ENCODE assay signal across 2 cellular contexts in the genomic region with DNA sequence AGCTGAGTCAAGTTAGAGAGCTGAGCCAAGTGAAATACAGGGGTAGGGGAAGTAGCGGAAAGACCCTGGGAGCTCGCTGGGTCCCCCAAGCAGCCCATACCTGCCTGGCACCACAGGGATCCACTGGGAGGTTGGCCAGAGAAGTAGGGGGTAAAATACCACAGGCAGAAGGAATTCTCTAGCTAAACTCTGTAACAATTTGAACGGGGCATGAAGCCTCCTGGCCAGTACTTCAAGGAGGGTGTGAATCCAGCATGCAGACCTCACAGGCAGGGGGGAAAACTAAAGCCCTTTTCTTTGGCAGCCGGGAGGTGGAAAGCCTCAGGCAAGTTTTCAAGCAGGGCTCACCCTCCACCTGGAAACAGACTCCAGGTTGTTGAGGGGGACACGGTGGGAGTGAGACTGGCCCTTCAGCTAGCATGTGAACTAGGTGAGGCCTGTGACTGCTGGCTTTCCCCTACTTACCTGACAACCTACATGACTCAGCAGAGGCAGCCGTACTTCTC.
TF ChIP-seq lines count a peak whose summit lies in the region.

No MANE protein-coding gene starts in this region.

TF ChIP-seq in HepG2, 621 proteins besides CTCF, POLR2A, EP300 and RAD21:
- no peak for TF ChIP-seq SKI (IDR thresholded peaks at IDR 0.05; ENCODE audit: partially characterized antibody)
- TF ChIP-seq ZBTB8A (CRISPR knock-in tag; IDR thresholded peaks at IDR 0.05; ENCODE audit: borderline replicate concordance, low read depth) = no peak
- TF ChIP-seq HNF4A (CRISPR knock-in tag; IDR thresholded peaks at IDR 0.05) = no peak
- TF ChIP-seq, protein P1, sequence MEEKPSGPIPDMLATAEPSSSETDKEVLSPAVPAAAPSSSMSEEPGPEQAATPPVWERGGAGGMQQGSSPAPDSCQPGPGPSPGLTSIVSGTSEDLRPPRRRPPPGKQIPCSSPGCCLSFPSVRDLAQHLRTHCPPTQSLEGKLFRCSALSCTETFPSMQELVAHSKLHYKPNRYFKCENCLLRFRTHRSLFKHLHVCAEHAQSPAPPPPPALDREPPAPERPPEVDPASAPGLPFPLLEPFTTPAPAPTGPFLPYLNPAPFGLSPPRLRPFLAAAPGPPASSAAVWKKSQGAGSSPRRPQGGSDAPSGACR (CRISPR knock-in tag; IDR thresholded peaks at IDR 0.05) = no peak
- no peak for TF ChIP-seq ZFP62 (CRISPR knock-in tag; IDR thresholded peaks at IDR 0.05)
- TF ChIP-seq, protein P2, sequence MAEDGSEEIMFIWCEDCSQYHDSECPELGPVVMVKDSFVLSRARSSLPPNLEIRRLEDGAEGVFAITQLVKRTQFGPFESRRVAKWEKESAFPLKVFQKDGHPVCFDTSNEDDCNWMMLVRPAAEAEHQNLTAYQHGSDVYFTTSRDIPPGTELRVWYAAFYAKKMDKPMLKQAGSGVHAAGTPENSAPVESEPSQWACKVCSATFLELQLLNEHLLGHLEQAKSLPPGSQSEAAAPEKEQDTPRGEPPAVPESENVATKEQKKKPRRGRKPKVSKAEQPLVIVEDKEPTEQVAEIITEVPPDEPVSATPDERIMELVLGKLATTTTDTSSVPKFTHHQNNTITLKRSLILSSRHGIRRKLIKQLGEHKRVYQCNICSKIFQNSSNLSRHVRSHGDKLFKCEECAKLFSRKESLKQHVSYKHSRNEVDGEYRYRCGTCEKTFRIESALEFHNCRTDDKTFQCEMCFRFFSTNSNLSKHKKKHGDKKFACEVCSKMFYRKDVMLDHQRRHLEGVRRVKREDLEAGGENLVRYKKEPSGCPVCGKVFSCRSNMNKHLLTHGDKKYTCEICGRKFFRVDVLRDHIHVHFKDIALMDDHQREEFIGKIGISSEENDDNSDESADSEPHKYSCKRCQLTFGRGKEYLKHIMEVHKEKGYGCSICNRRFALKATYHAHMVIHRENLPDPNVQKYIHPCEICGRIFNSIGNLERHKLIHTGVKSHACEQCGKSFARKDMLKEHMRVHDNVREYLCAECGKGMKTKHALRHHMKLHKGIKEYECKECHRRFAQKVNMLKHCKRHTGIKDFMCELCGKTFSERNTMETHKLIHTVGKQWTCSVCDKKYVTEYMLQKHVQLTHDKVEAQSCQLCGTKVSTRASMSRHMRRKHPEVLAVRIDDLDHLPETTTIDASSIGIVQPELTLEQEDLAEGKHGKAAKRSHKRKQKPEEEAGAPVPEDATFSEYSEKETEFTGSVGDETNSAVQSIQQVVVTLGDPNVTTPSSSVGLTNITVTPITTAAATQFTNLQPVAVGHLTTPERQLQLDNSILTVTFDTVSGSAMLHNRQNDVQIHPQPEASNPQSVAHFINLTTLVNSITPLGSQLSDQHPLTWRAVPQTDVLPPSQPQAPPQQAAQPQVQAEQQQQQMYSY (CRISPR knock-in tag; IDR thresholded peaks at IDR 0.05) = no peak
- TF ChIP-seq ATM (IDR thresholded peaks at IDR 0.05; ENCODE audit: borderline replicate concordance) = no peak
- TF ChIP-seq KDM5B (CRISPR knock-in tag; IDR thresholded peaks at IDR 0.05; ENCODE audit: borderline replicate concordance) = no peak
- no peak for TF ChIP-seq XBP1 (CRISPR knock-in tag; IDR thresholded peaks at IDR 0.05)
- TF ChIP-seq ZNF749 (CRISPR knock-in tag; IDR thresholded peaks at IDR 0.05; ENCODE audit: borderline replicate concordance) = no peak
- TF ChIP-seq, protein P3, sequence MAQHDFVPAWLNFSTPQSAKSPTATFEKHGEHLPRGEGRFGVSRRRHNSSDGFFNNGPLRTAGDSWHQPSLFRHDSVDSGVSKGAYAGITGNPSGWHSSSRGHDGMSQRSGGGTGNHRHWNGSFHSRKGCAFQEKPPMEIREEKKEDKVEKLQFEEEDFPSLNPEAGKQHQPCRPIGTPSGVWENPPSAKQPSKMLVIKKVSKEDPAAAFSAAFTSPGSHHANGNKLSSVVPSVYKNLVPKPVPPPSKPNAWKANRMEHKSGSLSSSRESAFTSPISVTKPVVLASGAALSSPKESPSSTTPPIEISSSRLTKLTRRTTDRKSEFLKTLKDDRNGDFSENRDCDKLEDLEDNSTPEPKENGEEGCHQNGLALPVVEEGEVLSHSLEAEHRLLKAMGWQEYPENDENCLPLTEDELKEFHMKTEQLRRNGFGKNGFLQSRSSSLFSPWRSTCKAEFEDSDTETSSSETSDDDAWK (CRISPR knock-in tag; IDR thresholded peaks at IDR 0.05) = no peak
- TF ChIP-seq PHF5A (CRISPR knock-in tag; IDR thresholded peaks at IDR 0.05; ENCODE audit: low read depth, unreplicated experiment) = no peak
- TF ChIP-seq SETDB1 (CRISPR knock-in tag; IDR thresholded peaks at IDR 0.05; ENCODE audit: borderline replicate concordance) = no peak
- TF ChIP-seq ISX (CRISPR knock-in tag; conservative IDR thresholded peaks at IDR 0.05) = no peak
- no peak for TF ChIP-seq MAFG (CRISPR knock-in tag; IDR thresholded peaks at IDR 0.05)
- no peak for TF ChIP-seq ZNF333 (CRISPR knock-in tag; IDR thresholded peaks at IDR 0.05; ENCODE audit: borderline replicate concordance)
- TF ChIP-seq ZNF317 (CRISPR knock-in tag; IDR thresholded peaks at IDR 0.05) = no peak
- no peak for TF ChIP-seq TAF15 (IDR thresholded peaks at IDR 0.05; ENCODE audit: low read depth, low read length, poor library complexity, severe bottlenecking)
- TF ChIP-seq, protein P4, sequence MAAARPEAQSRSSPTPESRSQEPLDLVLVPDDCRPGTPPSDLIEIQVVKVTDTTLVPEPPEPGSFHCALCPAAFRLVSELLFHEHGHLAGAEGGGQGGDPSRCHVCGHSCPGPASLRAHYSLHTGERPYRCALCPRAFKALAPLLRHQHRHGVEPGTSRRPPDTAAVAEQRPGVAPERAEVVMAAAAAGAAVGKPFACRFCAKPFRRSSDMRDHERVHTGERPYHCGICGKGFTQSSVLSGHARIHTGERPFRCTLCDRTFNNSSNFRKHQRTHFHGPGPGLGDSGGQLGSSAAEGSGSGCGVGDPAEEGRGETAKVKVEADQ (CRISPR knock-in tag; IDR thresholded peaks at IDR 0.05; ENCODE audit: borderline replicate concordance) = no peak

TF ChIP-seq in H1, 55 proteins besides CTCF, POLR2A, EP300 and RAD21:
- TF ChIP-seq, protein P5, sequence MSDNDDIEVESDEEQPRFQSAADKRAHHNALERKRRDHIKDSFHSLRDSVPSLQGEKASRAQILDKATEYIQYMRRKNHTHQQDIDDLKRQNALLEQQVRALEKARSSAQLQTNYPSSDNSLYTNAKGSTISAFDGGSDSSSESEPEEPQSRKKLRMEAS (IDR thresholded peaks at IDR 0.05) = 0 out of 2 replicates have a peak, but pooled peaks have one; percentile 12
- TF ChIP-seq, protein P6, sequence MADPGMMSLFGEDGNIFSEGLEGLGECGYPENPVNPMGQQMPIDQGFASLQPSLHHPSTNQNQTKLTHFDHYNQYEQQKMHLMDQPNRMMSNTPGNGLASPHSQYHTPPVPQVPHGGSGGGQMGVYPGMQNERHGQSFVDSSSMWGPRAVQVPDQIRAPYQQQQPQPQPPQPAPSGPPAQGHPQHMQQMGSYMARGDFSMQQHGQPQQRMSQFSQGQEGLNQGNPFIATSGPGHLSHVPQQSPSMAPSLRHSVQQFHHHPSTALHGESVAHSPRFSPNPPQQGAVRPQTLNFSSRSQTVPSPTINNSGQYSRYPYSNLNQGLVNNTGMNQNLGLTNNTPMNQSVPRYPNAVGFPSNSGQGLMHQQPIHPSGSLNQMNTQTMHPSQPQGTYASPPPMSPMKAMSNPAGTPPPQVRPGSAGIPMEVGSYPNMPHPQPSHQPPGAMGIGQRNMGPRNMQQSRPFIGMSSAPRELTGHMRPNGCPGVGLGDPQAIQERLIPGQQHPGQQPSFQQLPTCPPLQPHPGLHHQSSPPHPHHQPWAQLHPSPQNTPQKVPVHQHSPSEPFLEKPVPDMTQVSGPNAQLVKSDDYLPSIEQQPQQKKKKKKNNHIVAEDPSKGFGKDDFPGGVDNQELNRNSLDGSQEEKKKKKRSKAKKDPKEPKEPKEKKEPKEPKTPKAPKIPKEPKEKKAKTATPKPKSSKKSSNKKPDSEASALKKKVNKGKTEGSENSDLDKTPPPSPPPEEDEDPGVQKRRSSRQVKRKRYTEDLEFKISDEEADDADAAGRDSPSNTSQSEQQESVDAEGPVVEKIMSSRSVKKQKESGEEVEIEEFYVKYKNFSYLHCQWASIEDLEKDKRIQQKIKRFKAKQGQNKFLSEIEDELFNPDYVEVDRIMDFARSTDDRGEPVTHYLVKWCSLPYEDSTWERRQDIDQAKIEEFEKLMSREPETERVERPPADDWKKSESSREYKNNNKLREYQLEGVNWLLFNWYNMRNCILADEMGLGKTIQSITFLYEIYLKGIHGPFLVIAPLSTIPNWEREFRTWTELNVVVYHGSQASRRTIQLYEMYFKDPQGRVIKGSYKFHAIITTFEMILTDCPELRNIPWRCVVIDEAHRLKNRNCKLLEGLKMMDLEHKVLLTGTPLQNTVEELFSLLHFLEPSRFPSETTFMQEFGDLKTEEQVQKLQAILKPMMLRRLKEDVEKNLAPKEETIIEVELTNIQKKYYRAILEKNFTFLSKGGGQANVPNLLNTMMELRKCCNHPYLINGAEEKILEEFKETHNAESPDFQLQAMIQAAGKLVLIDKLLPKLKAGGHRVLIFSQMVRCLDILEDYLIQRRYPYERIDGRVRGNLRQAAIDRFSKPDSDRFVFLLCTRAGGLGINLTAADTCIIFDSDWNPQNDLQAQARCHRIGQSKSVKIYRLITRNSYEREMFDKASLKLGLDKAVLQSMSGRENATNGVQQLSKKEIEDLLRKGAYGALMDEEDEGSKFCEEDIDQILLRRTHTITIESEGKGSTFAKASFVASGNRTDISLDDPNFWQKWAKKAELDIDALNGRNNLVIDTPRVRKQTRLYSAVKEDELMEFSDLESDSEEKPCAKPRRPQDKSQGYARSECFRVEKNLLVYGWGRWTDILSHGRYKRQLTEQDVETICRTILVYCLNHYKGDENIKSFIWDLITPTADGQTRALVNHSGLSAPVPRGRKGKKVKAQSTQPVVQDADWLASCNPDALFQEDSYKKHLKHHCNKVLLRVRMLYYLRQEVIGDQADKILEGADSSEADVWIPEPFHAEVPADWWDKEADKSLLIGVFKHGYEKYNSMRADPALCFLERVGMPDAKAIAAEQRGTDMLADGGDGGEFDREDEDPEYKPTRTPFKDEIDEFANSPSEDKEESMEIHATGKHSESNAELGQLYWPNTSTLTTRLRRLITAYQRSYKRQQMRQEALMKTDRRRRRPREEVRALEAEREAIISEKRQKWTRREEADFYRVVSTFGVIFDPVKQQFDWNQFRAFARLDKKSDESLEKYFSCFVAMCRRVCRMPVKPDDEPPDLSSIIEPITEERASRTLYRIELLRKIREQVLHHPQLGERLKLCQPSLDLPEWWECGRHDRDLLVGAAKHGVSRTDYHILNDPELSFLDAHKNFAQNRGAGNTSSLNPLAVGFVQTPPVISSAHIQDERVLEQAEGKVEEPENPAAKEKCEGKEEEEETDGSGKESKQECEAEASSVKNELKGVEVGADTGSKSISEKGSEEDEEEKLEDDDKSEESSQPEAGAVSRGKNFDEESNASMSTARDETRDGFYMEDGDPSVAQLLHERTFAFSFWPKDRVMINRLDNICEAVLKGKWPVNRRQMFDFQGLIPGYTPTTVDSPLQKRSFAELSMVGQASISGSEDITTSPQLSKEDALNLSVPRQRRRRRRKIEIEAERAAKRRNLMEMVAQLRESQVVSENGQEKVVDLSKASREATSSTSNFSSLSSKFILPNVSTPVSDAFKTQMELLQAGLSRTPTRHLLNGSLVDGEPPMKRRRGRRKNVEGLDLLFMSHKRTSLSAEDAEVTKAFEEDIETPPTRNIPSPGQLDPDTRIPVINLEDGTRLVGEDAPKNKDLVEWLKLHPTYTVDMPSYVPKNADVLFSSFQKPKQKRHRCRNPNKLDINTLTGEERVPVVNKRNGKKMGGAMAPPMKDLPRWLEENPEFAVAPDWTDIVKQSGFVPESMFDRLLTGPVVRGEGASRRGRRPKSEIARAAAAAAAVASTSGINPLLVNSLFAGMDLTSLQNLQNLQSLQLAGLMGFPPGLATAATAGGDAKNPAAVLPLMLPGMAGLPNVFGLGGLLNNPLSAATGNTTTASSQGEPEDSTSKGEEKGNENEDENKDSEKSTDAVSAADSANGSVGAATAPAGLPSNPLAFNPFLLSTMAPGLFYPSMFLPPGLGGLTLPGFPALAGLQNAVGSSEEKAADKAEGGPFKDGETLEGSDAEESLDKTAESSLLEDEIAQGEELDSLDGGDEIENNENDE (IDR thresholded peaks at IDR 0.05; ENCODE audit: insufficient replicate concordance, low read length) = no peak
